8 cellular contexts compared by ENCODE assay signal in genomic region chr2:236352761-236353593, GRCh38.
DNase-seq lines count a peak whose midpoint lies in the region; ATAC-seq, FAIRE-seq and TF ChIP-seq lines count a peak whose summit lies in the region.

No MANE protein-coding gene starts in this region.

- no peaks in the 10 kb centered on the region for H3K4me1 ChIP-seq in astrocyte (ENCODE audit: insufficient read depth, low read length)
- no peaks in the 10 kb centered on the region for H3K4me1 ChIP-seq in kidney (ENCODE audit: control insufficient read depth in 1 of 2, insufficient read depth in 1 of 2, low read depth in 1 of 2, low read length in 2 of 2)
- no peaks in the 10 kb centered on the region for H3K4me1 ChIP-seq in thoracic aorta (ENCODE audit: control insufficient read depth in 1 of 2, low read depth in 2 of 2)

- no peaks in the 10 kb centered on the region for H3K79me2 ChIP-seq in astrocyte (ENCODE audit: insufficient read depth, low read length)

- DNase-seq in A172 (ENCODE audit: low spot score): peak; percentile 16
- peak; percentile 53 for DNase-seq in ELR (ENCODE audit: low read depth)
- peak; percentile 50 for DNase-seq in NCI-H2171 treated with DMSO at 0.1 percent for 48 hours (lab: John Stamatoyannopoulos, UW)
- DNase-seq in astrocyte (ENCODE audit: low read depth): no peak
- no peak for DNase-seq in kidney
- DNase-seq in thoracic aorta (ENCODE audit: low spot score): no peak
- no peak for DNase-seq in NCI-H187 (lab: John Stamatoyannopoulos, UW)

- H3K9me3 ChIP-seq in astrocyte (ENCODE audit: insufficient read depth, low read depth, low read length) (no peaks in the 10 kb centered on the region), kidney (ENCODE audit: control insufficient read depth in 1 of 2, low read length in 2 of 2) (no peaks in the 10 kb centered on the region), thoracic aorta (no peaks in the 10 kb centered on the region)

- no peaks in the 10 kb centered on the region for H4K20me1 ChIP-seq in astrocyte (ENCODE audit: insufficient read depth, low read length)

- no peak overlapping the region for H3K9ac ChIP-seq in astrocyte (ENCODE audit: low read length)
- no peak overlapping the region for H3K9ac ChIP-seq in kidney (ENCODE audit: low read length in 2 of 2)

- H2AFZ ChIP-seq in astrocyte (ENCODE audit: low read depth, low read length): no peak overlapping the region

- H3K27me3 ChIP-seq in astrocyte (ENCODE audit: insufficient read depth, low read length): peaks cover 9% of the 10 kb centered on the region
- no peaks in the 10 kb centered on the region for H3K27me3 ChIP-seq in thoracic aorta (replicated peaks; ENCODE audit: insufficient read depth)

- peaks cover 1% of the 10 kb centered on the region for H3K36me3 Mint-ChIP-seq in astrocyte (ENCODE audit: low read depth, unreplicated experiment)

- no peaks in the 10 kb centered on the region for H3K9me3 Mint-ChIP-seq in astrocyte (ENCODE audit: unreplicated experiment)

- no peak for ATAC-seq in thoracic aorta (ENCODE audit: insufficient number of reproducible peaks, low FRiP score, low read depth)
- no peak for ATAC-seq in GM19035 (IDR thresholded peaks at IDR 0.05; ENCODE audit: unreplicated experiment)

- H3K27ac ChIP-seq in astrocyte (ENCODE audit: low read depth, low read length): no peak overlapping the region
- H3K27ac ChIP-seq in kidney (ENCODE audit: low read depth in 2 of 2, low read length in 2 of 2): no peak overlapping the region
- H3K27ac ChIP-seq in thoracic aorta: no peak overlapping the region

- H3K4me3 ChIP-seq in astrocyte (ENCODE audit: insufficient read depth, low read depth, low read length) (no peak overlapping the region), kidney (ENCODE audit: low read length in 2 of 2) (no peak overlapping the region), thoracic aorta (no peak overlapping the region)

- no peaks in the 10 kb centered on the region for H3K36me3 ChIP-seq in astrocyte (ENCODE audit: insufficient read depth, low read length)
- no peaks in the 10 kb centered on the region for H3K36me3 ChIP-seq in kidney (ENCODE audit: control insufficient read depth in 1 of 2, insufficient read depth in 2 of 2, low read length in 2 of 2)
- H3K36me3 ChIP-seq in thoracic aorta: no peaks in the 10 kb centered on the region

- FAIRE-seq in astrocyte (lab: Jason Lieb, UNC) (peak; percentile 23), kidney (lab: Jason Lieb, UNC) (peak; percentile 84)

- peak; percentile 92 for TF ChIP-seq CTCF in astrocyte (IDR thresholded peaks at IDR 0.05; ENCODE audit: insufficient read depth, low read depth, low read length)
- peak; percentile 65 for TF ChIP-seq CTCF in kidney (IDR thresholded peaks at IDR 0.05; ENCODE audit: borderline replicate concordance, extremely low read depth, insufficient read depth)
- peak; percentile 81 for TF ChIP-seq CTCF in thoracic aorta (IDR thresholded peaks at IDR 0.05)

- no peak overlapping the region for H3K4me2 ChIP-seq in astrocyte (ENCODE audit: low read length)

- H3K4me3 Mint-ChIP-seq in astrocyte (ENCODE audit: unreplicated experiment): no peak overlapping the region

- H3K27ac Mint-ChIP-seq in astrocyte (ENCODE audit: unreplicated experiment): no peak overlapping the region

- H3K27me3 Mint-ChIP-seq in astrocyte (ENCODE audit: low read depth, unreplicated experiment): peaks cover 42% of the 10 kb centered on the region

- intact Hi-C loops in kidney (cut with DNase I): no loop called here

- H3K4me1 Mint-ChIP-seq in astrocyte (ENCODE audit: low read depth, unreplicated experiment): peaks cover 2% of the 10 kb centered on the region

Comparison
In these comparisons a context has a peak if more than half of its experiments do, and no peak if none do; other contexts are left out.
1. DNase-seq: peak in A172 (single experiment), ELR (single experiment) and NCI-H2171 treated with DMSO at 0.1 percent for 48 hours (single experiment); none in astrocyte (single experiment), kidney (single experiment), thoracic aorta (single experiment) and NCI-H187 (0 of 2).
2. Peak in every context shown above with its lines, with median percentiles within 50 percentile points of each other: CTCF ChIP-seq.